15 cellular contexts compared by ENCODE assay signal in genomic region chr14:64296561-64296960, GRCh38. TPM values are rescaled to one million over a fixed set of nuclear protein-coding genes. Genes with fewer than 3 reads are reported as not detected.
DNase-seq lines count a peak whose midpoint lies in the region; ATAC-seq, FAIRE-seq and TF ChIP-seq lines count a peak whose summit lies in the region.
"Had no signal": no experiment of that assay in that cellular context is flagged by ENCODE, and none has a peak within 500 bp of the region (broad histone marks: within the 10 kb centered on the region; RNA-seq: fewer than 3 reads in every experiment).

No MANE protein-coding gene starts in this region.

- H3K36me3 ChIP-seq in bronchial epithelial cell (ENCODE audit: control insufficient read depth, insufficient read depth, low read length) = no peaks in the 10 kb centered on the region
- H3K36me3 ChIP-seq: stomach had no signal

- CTCF ChIA-PET in CD4-positive, alpha-beta T cell (lab: Charles Lee) = no interaction called here

- TF ChIP-seq CTCF in CD4-positive, alpha-beta T cell (IDR thresholded peaks at IDR 0.05) = no peak
- TF ChIP-seq CTCF in bronchial epithelial cell (IDR thresholded peaks at IDR 0.05; ENCODE audit: insufficient read depth, low read length, severe bottlenecking) (no peak), mesothelial cell of epicardium (IDR thresholded peaks at IDR 0.05; ENCODE audit: unreplicated experiment) (no peak)

- H3K27ac Mint-ChIP-seq in CD4-positive, alpha-beta T cell = no peak overlapping the region
- no peak overlapping the region for H3K27ac Mint-ChIP-seq in mesothelial cell of epicardium
- H3K27ac Mint-ChIP-seq: CD14-positive monocyte, progenitor cell of endocrine pancreas had no signal

- FAIRE-seq in HTR-8/SVneo (lab: Jason Lieb, UNC) (peak; percentile 81), bronchial epithelial cell (lab: Jason Lieb, UNC) (no peak)

- peaks cover 50% of the 10 kb centered on the region for H3K27me3 Mint-ChIP-seq in CD4-positive, alpha-beta T cell
- H3K27me3 Mint-ChIP-seq in mesothelial cell of epicardium (ENCODE audit: low read depth) = peaks cover 57% of the 10 kb centered on the region

- peaks cover 15% of the 10 kb centered on the region for H3K4me1 Mint-ChIP-seq in CD4-positive, alpha-beta T cell (ENCODE audit: low read depth)
- H3K4me1 Mint-ChIP-seq in mesothelial cell of epicardium = peaks cover 10% of the 10 kb centered on the region

- no peak overlapping the region for H3K4me3 ChIP-seq in bronchial epithelial cell (ENCODE audit: low read depth, low read length)
- H3K4me3 ChIP-seq: stomach had no signal

- peaks cover 11% of the 10 kb centered on the region for H3K27me3 ChIP-seq in CD4-positive, alpha-beta T cell (ENCODE audit: control insufficient read depth, insufficient read depth, low read length)
- H3K27me3 ChIP-seq in bronchial epithelial cell (ENCODE audit: control insufficient read depth, insufficient read depth, low read length) = no peaks in the 10 kb centered on the region

- intact Hi-C loops in CD4-positive, alpha-beta T cell (cut with DNase I, micrococcal nuclease) = no loop called here
- intact Hi-C loops in left colon (cut with DNase I, micrococcal nuclease) = loop anchor here in 1 of 2 donors (10.0 kb wide), 1 partner anchor 502 kb away; no protein-coding TSS in a partner anchor

- no peaks in the 10 kb centered on the region for H3K36me3 Mint-ChIP-seq in CD4-positive, alpha-beta T cell (ENCODE audit: low read depth)
- no peaks in the 10 kb centered on the region for H3K36me3 Mint-ChIP-seq in mesothelial cell of epicardium
- H3K36me3 Mint-ChIP-seq: CD14-positive monocyte had no signal

- ATAC-seq in CD4-positive, alpha-beta T cell (ENCODE audit: poor library complexity) = no peak
- ATAC-seq in left colon = peak; percentile 20

- peak overlapping the region; percentile 54 for H3K4me3 Mint-ChIP-seq in CD4-positive, alpha-beta T cell
- H3K4me3 Mint-ChIP-seq in mesothelial cell of epicardium = no peak overlapping the region
- H3K4me3 Mint-ChIP-seq: CD14-positive monocyte had no signal

- POLR2A ChIA-PET in CD4-positive, alpha-beta T cell (lab: Charles Lee) = no interaction called here

- DNase-seq in CD4-positive, alpha-beta T cell = no peak
- DNase-seq in HTR-8/SVneo (ENCODE audit: insufficient read length, low spot score) (no peak), bronchial epithelial cell (ENCODE audit: low read depth) (peak; percentile 79), left colon (no peak), SW480 (ENCODE audit: low spot score) (no peak), mesothelial cell of epicardium (ENCODE audit: low spot score in 2 of 2, unreplicated experiment in 2 of 2) (no peak), NCI-H1694 (lab: John Stamatoyannopoulos, UW) (no peak), NCI-H2171 treated with DMSO at 0.1 percent for 48 hours (lab: John Stamatoyannopoulos, UW) (no peak)
- DNase-seq: activated CD4-positive, alpha-beta T cell treated with anti-CD3 and anti-CD28 coated beads, Interleukin-2, amount 50 U/mL, for 48 hours; KBM-7; NCI-H187; stimulated activated CD4-positive, alpha-beta T cell treated with anti-CD3 and anti-CD28 coated beads, Interleukin-4, amount 100 ng/mL, for 24 hours; stomach had no signal

- no peak overlapping the region for H3K27ac ChIP-seq in CD4-positive, alpha-beta T cell (ENCODE audit: low read depth, low read length)

- H3K9me3 ChIP-seq in CD4-positive, alpha-beta T cell (ENCODE audit: control insufficient read depth, low read length) = no peaks in the 10 kb centered on the region
- H3K9me3 ChIP-seq: stomach had no signal

- H3K9me3 Mint-ChIP-seq in CD4-positive, alpha-beta T cell = no peaks in the 10 kb centered on the region
- no peaks in the 10 kb centered on the region for H3K9me3 Mint-ChIP-seq in mesothelial cell of epicardium

RNA-seq across cellular contexts. Expression of gene ESR2, which starts 2.4 kb away (rescaled TPM):
- total RNA-seq in CD4-positive, alpha-beta T cell = under 1 TPM in 1 of 2 experiments, not detected in 1; 0.08 TPM
- total RNA-seq in bronchial epithelial cell (under 0.01 and 0.13 TPM in 2 replicates), left colon (under 1 TPM; 0.40 to 0.70 TPM), mesothelial cell of epicardium (0.31 to 0.44 TPM (median 0.43 TPM) in 3 replicates)
